Comparison of ENCODE assay signal across 16 cellular contexts in genomic region chr17:3730881-3731429, GRCh38. TPM values are rescaled to one million over a fixed set of nuclear protein-coding genes. Genes with fewer than 3 reads are reported as not detected.
A peak's percentile ranks its signal among the peaks of the same experiment; 100 is the strongest.
DNase-seq lines count a peak whose midpoint lies in the region; ATAC-seq and TF ChIP-seq lines count a peak whose summit lies in the region.
"Had no signal": no experiment of that assay in that cellular context is flagged by ENCODE, and none has a peak within 500 bp of the region (broad histone marks: within the 10 kb centered on the region; RNA-seq: fewer than 3 reads in every experiment).

No MANE protein-coding gene starts in this region.

- H3K79me1 ChIP-seq in IMR-90 (ENCODE audit: low read depth in 1 of 2, low read length in 2 of 2), result peaks cover 3 to 20% of the 10 kb centered on the region in 2 experiments

- POLR2A ChIA-PET in IMR-90 (lab: Charles Lee; ENCODE audit: unreplicated experiment), result interaction anchor here (0.7 kb wide), 1 partner anchor 75 kb away, joined by 21 read pairs; no protein-coding TSS in a partner anchor

- no peaks in the 10 kb centered on the region for H4K20me1 ChIP-seq in IMR-90 (ENCODE audit: insufficient read depth, low read length)

- TF ChIP-seq POLR2A in IMR-90 (IDR thresholded peaks at IDR 0.05; ENCODE audit: low read depth, low read length) (no peak), esophagus squamous epithelium (IDR thresholded peaks at IDR 0.05) (no peak), ovary (IDR thresholded peaks at IDR 0.05) (no peak)

- BruUV-seq in IMR-90 (replicated peaks; lab: Mats Ljungman, UMichigan), result no TSS peak

- H3K27ac ChIP-seq in IMR-90 (ENCODE audit: insufficient read depth, low read length) (peak overlapping the region; percentile 91), esophagus squamous epithelium (no peak overlapping the region), ovary (no peak overlapping the region)
- H3K27ac ChIP-seq: C4-2B had no signal

- dilution Hi-C loops in IMR-90 (cut with HindIII; ENCODE audit: low sequenced_read_pairs, unreplicated experiment), result no loop called here

- no peaks in the 10 kb centered on the region for H3K27me3 Mint-ChIP-seq in endothelial cell (ENCODE audit: unreplicated experiment)
- H3K27me3 Mint-ChIP-seq in nephron progenitor cell (ENCODE audit: low read depth, poor library complexity), result peaks cover 3% of the 10 kb centered on the region

- peak overlapping the region; percentile 24; the same call in 1 of the 2 replicates for H3K9ac ChIP-seq in IMR-90 (ENCODE audit: low read depth, low read length)

- H3K4me1 ChIP-seq in IMR-90 (ENCODE audit: control insufficient read depth, insufficient read depth, low read length) (peaks cover 16% of the 10 kb centered on the region), esophagus squamous epithelium (peaks cover 0 to 13% (median 8%) of the 10 kb centered on the region in 3 donors), ovary (ENCODE audit: insufficient read depth) (peaks cover 5% of the 10 kb centered on the region)

- peak overlapping the region; percentile 18; the same call in 1 of the 2 replicates for H2AK5ac ChIP-seq in IMR-90 (ENCODE audit: low read depth, low read length)

- TF ChIP-seq CTCF in IMR-90 (conservative IDR thresholded peaks at IDR 0.05; ENCODE audit: low read depth, low read length), result no peak
- no peak for TF ChIP-seq CTCF in endothelial cell (IDR thresholded peaks at IDR 0.05; ENCODE audit: unreplicated experiment)
- no peak for TF ChIP-seq CTCF in nephron progenitor cell (IDR thresholded peaks at IDR 0.05)
- no peak for TF ChIP-seq CTCF in esophagus squamous epithelium (IDR thresholded peaks at IDR 0.05)
- no peak for TF ChIP-seq CTCF in ovary (IDR thresholded peaks at IDR 0.05)

- peak overlapping the region; percentile 72 for H2AFZ ChIP-seq in IMR-90 (replicated peaks; ENCODE audit: low read length, poor library complexity)

- peaks cover 6% of the 10 kb centered on the region for H3K9me1 ChIP-seq in IMR-90 (ENCODE audit: insufficient read depth, low read length)

- peak overlapping the region; percentile 41 for H3K14ac ChIP-seq in IMR-90 (replicated peaks; ENCODE audit: low read depth, low read length)

- H3K4me1 Mint-ChIP-seq in endothelial cell (ENCODE audit: unreplicated experiment), result no peaks in the 10 kb centered on the region
- peaks cover 29% of the 10 kb centered on the region for H3K4me1 Mint-ChIP-seq in nephron progenitor cell

- H2BK15ac ChIP-seq in IMR-90 (ENCODE audit: low read depth, low read length), result peak overlapping the region; percentile 18; the same call in 1 of the 3 replicates

- H3K9me3 Mint-ChIP-seq in endothelial cell (ENCODE audit: unreplicated experiment) (no peaks in the 10 kb centered on the region), nephron progenitor cell (no peaks in the 10 kb centered on the region)

- H2BK20ac ChIP-seq in IMR-90 (ENCODE audit: low read depth, low read length), result peak overlapping the region; percentile 73

- H3K4me3 ChIP-seq in IMR-90 (ENCODE audit: insufficient read depth, low read depth, low read length) (no peak overlapping the region), esophagus squamous epithelium (no peak overlapping the region), ovary (no peak overlapping the region)
- H3K4me3 ChIP-seq: mucosa of descending colon had no signal

- H3K36me3 Mint-ChIP-seq in endothelial cell (ENCODE audit: low read depth, unreplicated experiment) (no peaks in the 10 kb centered on the region), nephron progenitor cell (ENCODE audit: low read depth) (peaks cover 20% of the 10 kb centered on the region)

- peak overlapping the region; percentile 55 for H3K18ac ChIP-seq in IMR-90 (ENCODE audit: low read depth, low read length)

- H2AK9ac ChIP-seq in IMR-90 (replicated peaks; ENCODE audit: low read depth, low read length, poor library complexity), result peak overlapping the region; percentile 37

- H2BK5ac ChIP-seq in IMR-90 (ENCODE audit: low read depth, low read length, poor library complexity, severe bottlenecking), result peak overlapping the region; percentile 53

- no peak overlapping the region for H3K4me3 Mint-ChIP-seq in endothelial cell (ENCODE audit: unreplicated experiment)
- no peak overlapping the region for H3K4me3 Mint-ChIP-seq in nephron progenitor cell

- no CpG with 5 or more reads among the region's 9 CpGs for WGBS in IMR-90 (ENCODE audit: extremely low coverage in 2 of 2, insufficient read length in 1 of 2), 2 experiments
- WGBS in esophagus squamous epithelium, 2 donors, result 51 to 58% methylated on average over 4 to 5 of the region's 9 CpGs
- WGBS in ovary, 3 donors, result 9 to 21% (median 16%) methylated on average over 9 of the region's 9 CpGs

- in situ Hi-C loops in Caki2 (cut with HindIII; ENCODE audit: low pct_unique_long_range_greater_than_20kb, low sequenced_read_pairs) (no loop called here), IMR-90 (cut with MboI; ENCODE audit: low sequenced_read_pairs) (loop anchor here (25.0 kb wide), 1 partner anchor 281 kb away; no protein-coding TSS in a partner anchor)

- H3K36me3 ChIP-seq in IMR-90 (ENCODE audit: control insufficient read depth, insufficient read depth, low read length) (no peaks in the 10 kb centered on the region), esophagus squamous epithelium (no peaks in the 10 kb centered on the region), ovary (no peaks in the 10 kb centered on the region)

- no peak overlapping the region for H3K56ac ChIP-seq in IMR-90 (ENCODE audit: extremely low read depth, insufficient read depth, low read length)

- peak overlapping the region; percentile 76 to 82 for H4K8ac ChIP-seq in IMR-90 (ENCODE audit: low read depth in 2 of 2, low read length in 2 of 2)

- no peak for TF ChIP-seq EP300 in ovary (IDR thresholded peaks at IDR 0.05)

- H2BK120ac ChIP-seq in IMR-90 (ENCODE audit: low read depth, low read length), result peak overlapping the region; percentile 52

- H4K91ac ChIP-seq in IMR-90 (ENCODE audit: insufficient read depth, low read depth, low read length), result peak overlapping the region; percentile 34

- peak; percentile 58 for ATAC-seq in IMR-90 (ENCODE audit: low read depth)
- ATAC-seq: mucosa of descending colon had no signal

- peak overlapping the region; percentile 36 for H3K27ac Mint-ChIP-seq in endothelial cell (ENCODE audit: unreplicated experiment)
- H3K27ac Mint-ChIP-seq in nephron progenitor cell, result peak overlapping the region; percentile 86

- peak overlapping the region; percentile 56 for H3K4me2 ChIP-seq in IMR-90 (ENCODE audit: low read depth, low read length)

- no peaks in the 10 kb centered on the region for H3K9me3 ChIP-seq in IMR-90 (ENCODE audit: control insufficient read depth, insufficient read depth, low read length)
- no peaks in the 10 kb centered on the region for H3K9me3 ChIP-seq in esophagus squamous epithelium
- H3K9me3 ChIP-seq in ovary, result no peaks in the 10 kb centered on the region
- H3K9me3 ChIP-seq: mucosa of descending colon had no signal

- no peak for TF ChIP-seq RAD21 in IMR-90 (IDR thresholded peaks at IDR 0.05; ENCODE audit: low read length)

- peak overlapping the region; percentile 32 for H3K4ac ChIP-seq in IMR-90 (ENCODE audit: low read depth, low read length)

- peak overlapping the region; percentile 30 for H3K23ac ChIP-seq in IMR-90 (ENCODE audit: low read depth, low read length)

- peak overlapping the region; percentile 74 for H4K5ac ChIP-seq in IMR-90 (ENCODE audit: low read depth, low read length)

- H3K27me3 ChIP-seq in IMR-90 (ENCODE audit: control insufficient read depth, insufficient read depth, low read length), result no peaks in the 10 kb centered on the region
- no peaks in the 10 kb centered on the region for H3K27me3 ChIP-seq in esophagus squamous epithelium
- H3K27me3 ChIP-seq in ovary, result no peaks in the 10 kb centered on the region

- CTCF ChIA-PET in IMR-90 (lab: Yijun Ruan, JAX), result interaction anchor here (1.4 to 1.7 kb wide), 2 partner anchors 115 to 183 kb away, joined by 4 to 10 read pairs; partner anchors contain the start of gene NCBP3

- intact Hi-C loops in IMR-90 (cut with micrococcal nuclease), result loop anchor here (10.0 kb wide), 2 partner anchors 344 to 686 kb away; no protein-coding TSS in a partner anchor
- intact Hi-C loops in esophagus squamous epithelium (cut with DNase I), result loop anchor here (10.0 kb wide), 1 partner anchor 94 kb away; no protein-coding TSS in a partner anchor
- intact Hi-C loops in ovary (cut with DNase I), result loop anchor here in 3 of 4 donors (10.0 kb wide), 2 partner anchors 124 to 274 kb away; no protein-coding TSS in a partner anchor

- peak; percentile 42 for DNase-seq in Caki2 (ENCODE audit: low read depth)
- DNase-seq in IMR-90, result peak; percentile 42
- no peak for DNase-seq in endothelial cell (ENCODE audit: low spot score)
- DNase-seq in nephron progenitor cell, result no peak
- DNase-seq in esophagus squamous epithelium (lab: John Stamatoyannopoulos, UW), result no peak
- no peak for DNase-seq in SKM-1 (lab: John Stamatoyannopoulos, UW; ENCODE audit: unreplicated experiment)
- DNase-seq in ovary, result no peak
- DNase-seq in NCI-H2081 treated with DMSO at 0.1 percent for 48 hours (lab: John Stamatoyannopoulos, UW), result no peak
- DNase-seq: activated naive CD4-positive, alpha-beta T cell treated with Interleukin-2 at 50 U/mL for 16 hours; DND-41; NCI-H2029 treated with DMSO at 0.1 percent for 48 hours; NCI-H774; SHP77; stimulated activated naive CD4-positive, alpha-beta T cell had no signal

TF ChIP-seq in IMR-90, 13 proteins besides CTCF, POLR2A, EP300 and RAD21 (continues in another document):
- TF ChIP-seq NFE2L2 (IDR thresholded peaks at IDR 0.05; ENCODE audit: low read depth, low read length) (no peak), BHLHE40 (IDR thresholded peaks at IDR 0.05; ENCODE audit: low read depth, low read length) (no peak), MAZ (IDR thresholded peaks at IDR 0.05; ENCODE audit: borderline replicate concordance, low read depth, low read length) (no peak)

RNA-seq across cellular contexts. Expression of gene HASPIN, which starts 7.3 kb away (rescaled TPM):
- 9.4 and 9.9 TPM in 2 replicates for total RNA-seq in Caki2 (2014; rRNA removed; shearing (Covaris generic); ENCODE audit: low replicate concordance)
- total RNA-seq in IMR-90 (2012; rRNA removed) (3.9 and 4.3 TPM in 2 replicates), endothelial cell (ENCODE audit: unreplicated experiment) (5.2 TPM), esophagus squamous epithelium (1 to 10 TPM; 1.4 to 5.4 (median 3.0) TPM), ovary (under 1 TPM in 6 of 7 donors, not detected in 1; 0.10 to 0.92 (median 0.25) TPM)
- polyA plus RNA-seq in IMR-90 (2012; rRNA removed) (1.9 and 2.2 TPM in 2 replicates), ovary (under 1 TPM; 0.15 to 0.38 TPM)
- polyA plus RNA-seq in IMR-90 (2012; cell fraction: cytosol; rRNA removed), result 0.88 and 1.1 TPM in 2 replicates
- 0.55 and 0.58 TPM in 2 replicates for polyA plus RNA-seq in IMR-90 (2012; cell fraction: nucleus; rRNA removed; ENCODE audit: low replicate concordance)

RNA-seq across cellular contexts. Expression of gene P2RX5, which starts 35.0 kb away (rescaled TPM):
- total RNA-seq in Caki2 (2014; rRNA removed; shearing (Covaris generic); ENCODE audit: low replicate concordance), result not detected in 2 replicates
- 1.7 and 1.8 TPM in 2 replicates for total RNA-seq in IMR-90 (2012; rRNA removed)
- polyA plus RNA-seq in IMR-90 (2012; rRNA removed), result 3.5 and 3.7 TPM in 2 replicates
- polyA plus RNA-seq in IMR-90 (2012; cell fraction: cytosol; rRNA removed), result 2.1 and 4.3 TPM in 2 replicates
- 4.0 and 4.2 TPM in 2 replicates for polyA plus RNA-seq in IMR-90 (2012; cell fraction: nucleus; rRNA removed; ENCODE audit: low replicate concordance)
- 0.36 TPM for total RNA-seq in endothelial cell (ENCODE audit: unreplicated experiment)
- 1 to 10 TPM in 1 of 4 donors, under 1 TPM in 2, not detected in 1; 0.38 to 1.1 (median 0.97) TPM for total RNA-seq in esophagus squamous epithelium
- total RNA-seq in ovary, result 1 to 10 TPM in 2 of 7 donors, under 1 TPM in 5; 0.15 to 1.1 (median 0.61) TPM
- polyA plus RNA-seq in ovary, result under 1 TPM; 0.23 to 0.63 TPM

Comparison
In these comparisons a context has a peak if more than half of its experiments do, and no peak if none do; other contexts are left out.
1. DNase-seq: peak in Caki2 (single experiment) and IMR-90 (single experiment); none in endothelial cell (single experiment), nephron progenitor cell (single experiment), esophagus squamous epithelium (single experiment), SKM-1 (single experiment), ovary (0 of 5) and NCI-H2081 treated with DMSO at 0.1 percent for 48 hours (single experiment).